In genomic region chr17:27879987-27880608, GRCh38 we compare ENCODE assay signal across 8 cellular contexts. TPM values are rescaled to one million over a fixed set of nuclear protein-coding genes. Genes with fewer than 3 reads are reported as not detected.
DNase-seq lines count a peak whose midpoint lies in the region; ATAC-seq and TF ChIP-seq lines count a peak whose summit lies in the region.

No MANE protein-coding gene starts in this region.

- H3K27ac ChIP-seq in OCI-LY3 (ENCODE audit: low read length): no peak overlapping the region

- H2AFZ ChIP-seq in OCI-LY3 (ENCODE audit: low read depth, low read length): no peak overlapping the region

- H3K36me3 ChIP-seq in OCI-LY3 (replicated peaks; ENCODE audit: low read depth, low read length): no peaks in the 10 kb centered on the region

- H3K4me3 ChIP-seq in OCI-LY3 (ENCODE audit: low read length) (no peak overlapping the region), epithelial cell of proximal tubule (ENCODE audit: low read depth, low read length) (no peak overlapping the region)

- H3K4me1 ChIP-seq in OCI-LY3 (ENCODE audit: low read length): peaks cover under 1% of the 10 kb centered on the region; the same call in 1 of the 2 replicates

- H4K20me1 ChIP-seq in OCI-LY3 (ENCODE audit: insufficient read depth, low read length): no peaks in the 10 kb centered on the region

- TF ChIP-seq CTCF in GM10266 (IDR thresholded peaks at IDR 0.05; ENCODE audit: control insufficient read depth, insufficient read depth, low read depth, missing control alignments) (peak; percentile 96), OCI-LY3 (IDR thresholded peaks at IDR 0.05; ENCODE audit: low read depth, low read length) (peak; percentile 87), epithelial cell of proximal tubule (conservative IDR thresholded peaks at IDR 0.05; ENCODE audit: low read depth, low read length) (peak; percentile 96)

- H3K27me3 Mint-ChIP-seq in naive B cell: peaks cover 0 to 7% (median 0%) of the 10 kb centered on the region in 3 donors
- H3K27me3 Mint-ChIP-seq in stimulated activated naive B cell treated with anti-CD40 and anti-IgM and Interleukin-4, amounts not matched to agents 10 μg/mL and 1 μg/mL and 100 μg/mL, for 72 hours: no peaks in the 10 kb centered on the region

- H3K4me1 Mint-ChIP-seq in naive B cell: no peaks in the 10 kb centered on the region
- no peaks in the 10 kb centered on the region for H3K4me1 Mint-ChIP-seq in stimulated activated naive B cell treated with anti-CD40 and anti-IgM and Interleukin-4, amounts not matched to agents 10 μg/mL and 1 μg/mL and 100 μg/mL, for 72 hours

- H3K36me3 Mint-ChIP-seq in naive B cell: peaks cover 0 to 8% of the 10 kb centered on the region in 2 donors
- peaks cover 6 to 20% of the 10 kb centered on the region in 2 donors for H3K36me3 Mint-ChIP-seq in stimulated activated naive B cell treated with anti-CD40 and anti-IgM and Interleukin-4, amounts not matched to agents 10 μg/mL and 1 μg/mL and 100 μg/mL, for 72 hours

- H3K27ac Mint-ChIP-seq in naive B cell: no peak overlapping the region
- peak overlapping the region; percentile 81 for H3K27ac Mint-ChIP-seq in stimulated activated naive B cell treated with anti-CD40 and anti-IgM and Interleukin-4, amounts not matched to agents 10 μg/mL and 1 μg/mL and 100 μg/mL, for 72 hours

- ATAC-seq in HG03460 (IDR thresholded peaks at IDR 0.05; ENCODE audit: unreplicated experiment) (peak; percentile 68), naive B cell (ENCODE audit: low read depth in 2 of 2) (peak; percentile 63 to 81), GM18520 (IDR thresholded peaks at IDR 0.05; ENCODE audit: unreplicated experiment) (no peak)
- ATAC-seq in stimulated activated naive B cell treated with anti-CD40 and anti-IgM and Interleukin-4, amounts not matched to agents 10 μg/mL and 1 μg/mL and 100 μg/mL, for 72 hours (replicated peaks): peak; percentile 96 to 100

- no peak overlapping the region for H3K4me2 ChIP-seq in OCI-LY3 (ENCODE audit: low read length)

- H3K27me3 ChIP-seq in OCI-LY3 (ENCODE audit: low read depth, low read length): peaks cover 5% of the 10 kb centered on the region; the same call in 1 of the 2 replicates

- no peak overlapping the region for H3K4me3 Mint-ChIP-seq in naive B cell
- no peak overlapping the region for H3K4me3 Mint-ChIP-seq in stimulated activated naive B cell treated with anti-CD40 and anti-IgM and Interleukin-4, amounts not matched to agents 10 μg/mL and 1 μg/mL and 100 μg/mL, for 72 hours

- no peaks in the 10 kb centered on the region for H3K9me3 ChIP-seq in OCI-LY3 (ENCODE audit: insufficient read depth, low read length)

- DNase-seq in GM10266 (ENCODE audit: extremely low spot score) (peak; percentile 80), activated T-cell treated with anti-CD3 and anti-CD28 coated beads for 1 hour (ENCODE audit: low read depth) (peak; percentile 42), epithelial cell of proximal tubule (ENCODE audit: low read depth) (no peak), naive B cell (peak; percentile 43)
- peak; percentile 49 for DNase-seq in stimulated activated naive B cell treated with anti-CD40 and anti-IgM and Interleukin-4, amounts not matched to agents 10 μg/mL and 1 μg/mL and 100 μg/mL, for 72 hours

- H3K79me2 ChIP-seq in OCI-LY3 (ENCODE audit: low read length): no peaks in the 10 kb centered on the region

- H3K9me3 Mint-ChIP-seq in naive B cell: no peaks in the 10 kb centered on the region
- H3K9me3 Mint-ChIP-seq in stimulated activated naive B cell treated with anti-CD40 and anti-IgM and Interleukin-4, amounts not matched to agents 10 μg/mL and 1 μg/mL and 100 μg/mL, for 72 hours: no peaks in the 10 kb centered on the region

- no peak overlapping the region for H3K9ac ChIP-seq in OCI-LY3 (ENCODE audit: low read length)

RNA-seq across cellular contexts. Expression of gene LYRM9, which starts 13.1 kb away (rescaled TPM):
- 2.9 and 3.2 TPM in 2 replicates for total RNA-seq in epithelial cell of proximal tubule
- 10 to 100 TPM; 16.7 to 29.0 (median 25.3) TPM for polyA plus RNA-seq in naive B cell (ENCODE audit: low read depth in 6 of 6)
